7 cellular contexts compared by ENCODE assay signal in the genomic region with DNA sequence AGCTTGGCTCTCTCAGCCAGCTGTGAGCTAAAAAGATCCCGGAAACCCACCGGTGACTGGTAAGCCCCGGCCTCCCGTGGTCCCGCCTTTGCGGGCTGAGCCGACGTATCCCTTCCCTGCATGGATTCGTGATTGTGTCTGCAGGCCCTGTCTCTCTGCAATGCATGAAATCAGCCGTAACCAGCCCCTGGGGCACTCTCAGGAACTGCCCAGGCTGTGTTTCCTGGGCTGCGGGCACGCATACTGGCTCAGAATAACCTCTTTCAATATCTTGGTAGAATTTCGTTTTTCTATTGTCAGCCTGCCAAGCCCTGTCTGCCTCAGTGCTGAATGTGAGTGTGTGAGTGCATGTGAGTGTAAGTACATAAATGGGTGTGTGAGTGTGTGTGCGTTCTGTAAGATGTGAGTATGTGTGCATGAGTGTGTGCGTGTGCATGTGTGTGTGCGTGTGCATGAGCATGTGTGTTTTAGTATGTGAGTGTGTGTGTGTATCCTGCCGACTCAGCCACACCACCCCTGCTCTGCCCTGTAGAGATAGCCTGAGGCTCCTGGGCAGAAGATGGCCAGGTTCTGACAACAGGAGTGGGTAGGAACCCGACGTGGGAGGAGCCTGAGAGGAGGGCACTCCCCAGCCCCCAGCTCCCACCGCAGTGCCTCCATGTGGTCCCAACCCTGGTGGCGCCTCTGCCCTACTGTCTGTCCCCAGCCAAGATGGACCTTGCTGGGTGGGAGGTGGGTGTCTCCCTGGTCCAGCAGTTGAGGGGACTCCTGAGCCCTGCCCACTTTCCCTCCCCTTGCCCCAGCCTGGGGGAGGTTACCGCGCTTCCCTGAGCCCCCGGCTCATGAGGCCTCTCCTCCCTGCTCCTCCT.
DNase-seq lines count a peak whose midpoint lies in the region; ATAC-seq and TF ChIP-seq lines count a peak whose summit lies in the region.

No MANE protein-coding gene starts in this region.

- CTCF ChIA-PET in T-cell (lab: Charles Lee): interaction anchor here in 1 of 2 donors (0.6 kb wide), 1 partner anchor 394 kb away, joined by 3 read pairs; no protein-coding TSS in a partner anchor

- H3K27ac Mint-ChIP-seq in T-cell: no peak overlapping the region

- H3K4me1 Mint-ChIP-seq in T-cell: peaks cover 7 to 9% (median 8%) of the 10 kb centered on the region in 3 donors

- POLR2A ChIA-PET in T-cell (lab: Charles Lee): no interaction called here

- no peak for TF ChIP-seq CTCF in heart right ventricle (IDR thresholded peaks at IDR 0.05)

- H3K4me1 ChIP-seq in heart right ventricle: peaks cover 0 to 5% (median 0%) of the 10 kb centered on the region in 9 donors

- peak; percentile 70 for ATAC-seq in GM18868 (IDR thresholded peaks at IDR 0.05; ENCODE audit: unreplicated experiment)
- peak; percentile 46 for ATAC-seq in HG02588 (IDR thresholded peaks at IDR 0.05; ENCODE audit: unreplicated experiment)
- peak in 3 of 4 experiments; percentile 24 to 40 (median 34) for ATAC-seq in T-cell (replicated peaks in 1 of 4)
- ATAC-seq in heart right ventricle: no peak

- peaks cover 0 to 31% (median 24%) of the 10 kb centered on the region in 7 donors for H3K27me3 ChIP-seq in heart right ventricle

- WGBS in heart right ventricle, 2 donors: 62 to 64% methylated on average over 24 of the region's 24 CpGs

- intact Hi-C loops in posterior vena cava (cut with DNase I) (no loop called here), heart right ventricle (cut with DNase I) (no loop called here)

- peaks cover 9 to 18% of the 10 kb centered on the region in 2 donors for H3K27me3 Mint-ChIP-seq in T-cell

- H3K9me3 Mint-ChIP-seq in T-cell: no peaks in the 10 kb centered on the region

- no peak overlapping the region for H3K4me3 ChIP-seq in heart right ventricle

- DNase-seq in T-cell (peak in 2 of 34 experiments; percentile 5 to 23), posterior vena cava (ENCODE audit: low spot score) (peak; percentile 76), heart right ventricle (no peak), H4 (ENCODE audit: low spot score) (no peak), NCI-H1417 (lab: John Stamatoyannopoulos, UW) (no peak)

- H3K4me3 Mint-ChIP-seq in T-cell: peak overlapping the region; percentile 4 to 72 (median 22)

- H3K36me3 Mint-ChIP-seq in T-cell: no peaks in the 10 kb centered on the region

- no peaks in the 10 kb centered on the region for H3K36me3 ChIP-seq in heart right ventricle

- H3K27ac ChIP-seq in heart right ventricle: no peak overlapping the region

- H3K9me3 ChIP-seq in heart right ventricle: no peaks in the 10 kb centered on the region

Comparison
In these comparisons a context has a peak if more than half of its experiments do, and no peak if none do; other contexts are left out.
1. ATAC-seq: peak in GM18868 (single experiment), HG02588 (single experiment) and T-cell (3 of 4); none in heart right ventricle (0 of 8).